ENCODE assay signal across 1 cellular context in genomic region chr2:108240966-108241365, GRCh38.
TF ChIP-seq lines count a peak whose summit lies in the region.

No MANE protein-coding gene starts in this region.

TF ChIP-seq in H1, 55 proteins besides CTCF, POLR2A, EP300 and RAD21:
- TF ChIP-seq BRCA1 (IDR thresholded peaks at IDR 0.05; ENCODE audit: low read depth, low read length) = no peak
- TF ChIP-seq EGR1 (IDR thresholded peaks at IDR 0.05; ENCODE audit: borderline replicate concordance, low read depth, low read length) = no peak
- TF ChIP-seq KDM5A (IDR thresholded peaks at IDR 0.05; ENCODE audit: low read length) = no peak
- TF ChIP-seq BCL11A (IDR thresholded peaks at IDR 0.05; ENCODE audit: low read depth in 2 of 2, low read length in 2 of 2) = no peak
- no peak for TF ChIP-seq SRF (IDR thresholded peaks at IDR 0.05; ENCODE audit: low read depth, low read length)
